In the genomic region with DNA sequence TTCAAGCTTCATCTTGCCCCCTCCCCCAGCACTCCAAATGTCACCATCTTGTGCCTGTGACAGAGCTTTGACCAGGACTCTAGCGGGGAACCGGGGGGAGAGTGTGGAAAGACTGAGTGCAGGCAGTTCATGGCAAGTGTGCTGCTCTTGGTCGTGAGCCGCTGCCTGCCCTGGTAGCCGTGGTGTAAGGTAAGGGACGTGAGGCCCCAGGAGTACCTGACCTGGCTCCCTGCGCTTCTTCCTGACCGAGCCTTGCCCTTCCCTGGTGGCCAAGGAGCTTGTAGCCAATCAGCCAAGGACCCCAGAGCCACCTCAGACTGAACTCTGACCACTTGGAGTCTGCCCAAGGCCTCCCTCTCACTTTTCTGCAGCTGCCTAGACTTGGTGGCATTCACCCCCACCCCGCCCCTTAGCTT, we compare ENCODE assay signal across 8 cellular contexts. TPM values are rescaled to one million over a fixed set of nuclear protein-coding genes. Genes with fewer than 3 reads are reported as not detected.
DNase-seq lines count a peak whose midpoint lies in the region; ATAC-seq, FAIRE-seq and TF ChIP-seq lines count a peak whose summit lies in the region.

No MANE protein-coding gene starts in this region.

- whole genome bisulfite sequencing in trophoblast cell (ENCODE audit: extremely low coverage, insufficient coverage, insufficient read length), result no CpG with 5 or more reads among the region's 9 CpGs

- H3K79me2 ChIP-seq in trophoblast cell (ENCODE audit: control insufficient read depth, insufficient read depth, low read length, poor library complexity), result peaks cover 21% of the 10 kb centered on the region

- peaks cover 24% of the 10 kb centered on the region for H3K79me1 ChIP-seq in trophoblast cell (ENCODE audit: low read length)

- no peak overlapping the region for H2BK5ac ChIP-seq in trophoblast cell (ENCODE audit: low read depth, low read length, poor library complexity)

- no peak overlapping the region for H4K91ac ChIP-seq in trophoblast cell (ENCODE audit: low read depth, low read length)

- H2BK120ac ChIP-seq in trophoblast cell (ENCODE audit: insufficient read depth, low read length, poor library complexity), result no peak overlapping the region

- no peak overlapping the region for H3K27ac ChIP-seq in WERI-Rb-1
- H3K27ac ChIP-seq in trophoblast cell (ENCODE audit: low read depth, low read length), result no peak overlapping the region

- peak overlapping the region; percentile 88 for H3K4me2 ChIP-seq in trophoblast cell (ENCODE audit: low read length)

- H3K4me3 ChIP-seq in WERI-Rb-1 (ENCODE audit: low read depth, low read length), result peak overlapping the region; percentile 70
- H3K4me3 ChIP-seq in epithelial cell of proximal tubule (ENCODE audit: low read depth, low read length), result peak overlapping the region; percentile 91
- no peak overlapping the region for H3K4me3 ChIP-seq in trophoblast cell (ENCODE audit: low read depth, low read length)

- H2AFZ ChIP-seq in trophoblast cell (ENCODE audit: insufficient read depth, low read length, poor library complexity), result no peak overlapping the region

- ATAC-seq in HG02623 (IDR thresholded peaks at IDR 0.05; ENCODE audit: unreplicated experiment), result no peak

- H3K9me3 ChIP-seq in ES-I3 (ENCODE audit: control insufficient read depth, insufficient read depth, low read length), result no peaks in the 10 kb centered on the region
- no peaks in the 10 kb centered on the region for H3K9me3 ChIP-seq in WERI-Rb-1 (ENCODE audit: severe bottlenecking)
- H3K9me3 ChIP-seq in trophoblast cell (ENCODE audit: insufficient read depth, low read depth, low read length), result peaks cover 2% of the 10 kb centered on the region

- no peak for FAIRE-seq in GM12891 (lab: Jason Lieb, UNC)

- DNase-seq in WERI-Rb-1, result no peak
- no peak for DNase-seq in epithelial cell of proximal tubule (ENCODE audit: low read depth)
- no peak for DNase-seq in trophoblast cell
- no peak for DNase-seq in GM12891 (ENCODE audit: insufficient read length, low spot score)
- DNase-seq in NCI-H187 (lab: John Stamatoyannopoulos, UW), result no peak
- no peak for DNase-seq in activated gamma-delta T cell treated with Interleukin-2 at 50 U/mL for 16 hours

- TF ChIP-seq POLR2A in GM12891 (IDR thresholded peaks at IDR 0.05; ENCODE audit: low read depth, low read length), result no peak

- H3K36me3 ChIP-seq in ES-I3 (ENCODE audit: insufficient read depth, low read length), result no peaks in the 10 kb centered on the region
- peaks cover 15% of the 10 kb centered on the region for H3K36me3 ChIP-seq in WERI-Rb-1
- peaks cover under 1 to 4% of the 10 kb centered on the region in 2 experiments for H3K36me3 ChIP-seq in trophoblast cell (ENCODE audit: control insufficient read depth in 1 of 2, insufficient read depth in 2 of 2, low read length in 2 of 2)

- no peak overlapping the region for H4K8ac ChIP-seq in trophoblast cell (ENCODE audit: low read depth, low read length)

- H3K9ac ChIP-seq in ES-I3 (ENCODE audit: low read depth, low read length) (peak overlapping the region; percentile 56; the same call in 1 of the 2 replicates), trophoblast cell (ENCODE audit: low read length) (no peak overlapping the region)

- H4K12ac ChIP-seq in trophoblast cell (ENCODE audit: low read depth, low read length), result no peak overlapping the region

- H3K23ac ChIP-seq in trophoblast cell (ENCODE audit: low read length), result peak overlapping the region; percentile 24

- TF ChIP-seq CTCF in WERI-Rb-1 (IDR thresholded peaks at IDR 0.05; ENCODE audit: low read depth, low read length) (no peak), epithelial cell of proximal tubule (conservative IDR thresholded peaks at IDR 0.05; ENCODE audit: low read depth, low read length) (no peak)

- H3K4me1 ChIP-seq in ES-I3 (ENCODE audit: insufficient read depth, low read length) (peaks cover 47% of the 10 kb centered on the region), trophoblast cell (ENCODE audit: control insufficient read depth in 1 of 2, insufficient read depth in 2 of 2, low read length in 2 of 2) (peaks cover 34 to 39% of the 10 kb centered on the region in 2 experiments)

- peak overlapping the region; percentile 31 for H3K4ac ChIP-seq in trophoblast cell (ENCODE audit: low read depth, low read length)

- H2BK12ac ChIP-seq in trophoblast cell (ENCODE audit: low read length), result peak overlapping the region; percentile 33

- no peaks in the 10 kb centered on the region for H3K27me3 ChIP-seq in WERI-Rb-1 (ENCODE audit: insufficient read depth, low read depth, severe bottlenecking)
- no peaks in the 10 kb centered on the region for H3K27me3 ChIP-seq in trophoblast cell (ENCODE audit: insufficient read depth, low read length)

- no peak overlapping the region for H3K14ac ChIP-seq in trophoblast cell (ENCODE audit: low read length)

- peak overlapping the region; percentile 27 for H2AK5ac ChIP-seq in trophoblast cell (ENCODE audit: low read length)

- peak overlapping the region; percentile 37 for H3K18ac ChIP-seq in trophoblast cell (ENCODE audit: low read length)

TF ChIP-seq in GM12891, 5 proteins besides CTCF, POLR2A, EP300 and RAD21:
- TF ChIP-seq TAF1 (IDR thresholded peaks at IDR 0.05; ENCODE audit: low read depth, low read length) (no peak), PAX5 (IDR thresholded peaks at IDR 0.05; ENCODE audit: insufficient read depth, low read length, severe bottlenecking) (no peak), POU2F2 (IDR thresholded peaks at IDR 0.05; ENCODE audit: low read depth, low read length) (no peak), SPI1 (IDR thresholded peaks at IDR 0.05; ENCODE audit: low read depth, low read length) (no peak), POLR2AphosphoS5 (IDR thresholded peaks at IDR 0.05; ENCODE audit: low read depth, low read length) (no peak)

RNA-seq across cellular contexts. Expression of a gene that starts 1.3 kb away (rescaled TPM):
- 41.1 and 82.2 TPM in 2 replicates for total RNA-seq in epithelial cell of proximal tubule
- polyA plus RNA-seq in trophoblast cell (2013), result 79.6 and 80.8 TPM in 2 replicates
- 39.6 TPM for polyA plus RNA-seq in GM12891 (2012; ENCODE audit: low read depth, missing spikeins)

RNA-seq across cellular contexts. Expression of a gene that starts 32.9 kb away (rescaled TPM):
- 345 and 604 TPM in 2 replicates for total RNA-seq in epithelial cell of proximal tubule
- 2,817 and 2,859 TPM in 2 replicates for polyA plus RNA-seq in trophoblast cell (2013)
- 2.5 TPM for polyA plus RNA-seq in GM12891 (2012; ENCODE audit: low read depth, missing spikeins)

RNA-seq across cellular contexts. Expression of a gene that starts 43.0 kb away (rescaled TPM):
- total RNA-seq in epithelial cell of proximal tubule, result not detected in 2 replicates
- polyA plus RNA-seq in trophoblast cell (2013), result 0.40 and 0.57 TPM in 2 replicates
- 0.22 TPM for polyA plus RNA-seq in GM12891 (2012; ENCODE audit: low read depth, missing spikeins)
